ENCODE assay signal across 1 cellular context in the genomic region with DNA sequence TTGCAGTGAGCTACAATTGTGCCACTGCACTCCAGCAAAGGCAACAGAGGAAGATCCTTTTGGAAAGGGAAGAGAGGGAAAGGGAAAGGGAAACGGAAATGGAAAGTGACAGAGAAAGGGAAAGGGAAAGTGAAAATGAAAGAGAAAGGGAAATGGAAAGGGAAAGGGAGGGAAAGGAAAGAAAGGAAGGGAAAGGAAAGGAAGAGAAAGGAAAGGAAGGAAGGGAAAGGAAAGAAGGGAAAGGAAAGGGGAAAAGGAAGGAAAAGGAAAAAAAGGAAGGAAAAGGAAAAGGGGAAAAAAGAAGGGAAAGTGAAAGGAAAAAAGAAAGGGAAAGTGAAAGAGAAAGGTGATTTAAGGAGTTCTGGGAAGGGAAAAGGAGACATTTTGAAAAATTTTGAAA.
TF ChIP-seq lines count a peak whose summit lies in the region.

No MANE protein-coding gene starts in this region.

TF ChIP-seq in K562, 482 proteins besides CTCF, POLR2A, EP300 and RAD21 (continued from another document and continues in another):
- TF ChIP-seq PCBP2 (IDR thresholded peaks at IDR 0.05; ENCODE audit: low read depth, low read length, poor library complexity, severe bottlenecking) (no peak), TEAD4 (IDR thresholded peaks at IDR 0.05; ENCODE audit: low read length) (no peak), TEAD4 (CRISPR knock-in tag; IDR thresholded peaks at IDR 0.05; ENCODE audit: borderline replicate concordance) (no peak), KLF1 (tag; IDR thresholded peaks at IDR 0.05) (no peak), BDP1 (IDR thresholded peaks at IDR 0.05; ENCODE audit: insufficient read depth, insufficient read length) (no peak), PHB2 (IDR thresholded peaks at IDR 0.05; ENCODE audit: low read depth) (peak; percentile 91), RUNX1 (IDR thresholded peaks at IDR 0.05; ENCODE audit: low read depth) (no peak), YY1 (IDR thresholded peaks at IDR 0.05; ENCODE audit: borderline replicate concordance in 1 of 3, control insufficient read depth in 1 of 3, extremely low read depth in 1 of 3, insufficient read depth in 3 of 3, insufficient read length in 1 of 3, insufficient replicate concordance in 2 of 3, low read depth in 1 of 3, low read length in 2 of 3) (no peak), COPS2 (conservative IDR thresholded peaks at IDR 0.05) (no peak), PHB (CRISPR knock-in tag; IDR thresholded peaks at IDR 0.05) (no peak), KDM5B (IDR thresholded peaks at IDR 0.05; ENCODE audit: insufficient replicate concordance, low read depth, low read length) (no peak), TRIM28 (IDR thresholded peaks at IDR 0.05) (peak; percentile 57; the same call in 1 of the 2 replicates), ZNF408 (CRISPR knock-in tag; IDR thresholded peaks at IDR 0.05; ENCODE audit: low read depth) (no peak), U2AF2 (optimal IDR thresholded peaks at IDR 0.05; ENCODE audit: low read depth, low read length) (no peak), NR2F6 (CRISPR knock-in tag; IDR thresholded peaks at IDR 0.05) (no peak), FOXK2 (conservative IDR thresholded peaks at IDR 0.05 in 1 of 2, IDR thresholded peaks at IDR 0.05 in 1 of 2; ENCODE audit: low read depth in 2 of 2) (peak; percentile 92 to 93), TAF1 (IDR thresholded peaks at IDR 0.05; ENCODE audit: control insufficient read depth, extremely low read depth, insufficient read depth, low read length, severe bottlenecking) (no peak), GTF2F1 (IDR thresholded peaks at IDR 0.05; ENCODE audit: low read depth, low read length) (no peak), ATF1 (CRISPR knock-in tag; IDR thresholded peaks at IDR 0.05) (no peak), ATF1 (tag; IDR thresholded peaks at IDR 0.05) (no peak), RAD51 (IDR thresholded peaks at IDR 0.05; ENCODE audit: borderline replicate concordance, low read depth) (peak; percentile 31; the same call in 1 of the 2 replicates), IRF2 (CRISPR knock-in tag; IDR thresholded peaks at IDR 0.05) (peak; percentile 98), PHTF2 (CRISPR knock-in tag; IDR thresholded peaks at IDR 0.05) (no peak), ZNF584 (CRISPR knock-in tag; IDR thresholded peaks at IDR 0.05; ENCODE audit: low read depth) (no peak), LCOR (CRISPR knock-in tag; IDR thresholded peaks at IDR 0.05) (no peak), ZBTB1 (CRISPR knock-in tag; IDR thresholded peaks at IDR 0.05; ENCODE audit: borderline replicate concordance, low read depth) (no peak), SRF (CRISPR knock-in tag; IDR thresholded peaks at IDR 0.05) (no peak), ZNF561 (CRISPR knock-in tag; conservative IDR thresholded peaks at IDR 0.05) (no peak), EWSR1 (IDR thresholded peaks at IDR 0.05; ENCODE audit: borderline replicate concordance, low read depth, partially characterized antibody) (no peak)
- TF ChIP-seq, protein P1, sequence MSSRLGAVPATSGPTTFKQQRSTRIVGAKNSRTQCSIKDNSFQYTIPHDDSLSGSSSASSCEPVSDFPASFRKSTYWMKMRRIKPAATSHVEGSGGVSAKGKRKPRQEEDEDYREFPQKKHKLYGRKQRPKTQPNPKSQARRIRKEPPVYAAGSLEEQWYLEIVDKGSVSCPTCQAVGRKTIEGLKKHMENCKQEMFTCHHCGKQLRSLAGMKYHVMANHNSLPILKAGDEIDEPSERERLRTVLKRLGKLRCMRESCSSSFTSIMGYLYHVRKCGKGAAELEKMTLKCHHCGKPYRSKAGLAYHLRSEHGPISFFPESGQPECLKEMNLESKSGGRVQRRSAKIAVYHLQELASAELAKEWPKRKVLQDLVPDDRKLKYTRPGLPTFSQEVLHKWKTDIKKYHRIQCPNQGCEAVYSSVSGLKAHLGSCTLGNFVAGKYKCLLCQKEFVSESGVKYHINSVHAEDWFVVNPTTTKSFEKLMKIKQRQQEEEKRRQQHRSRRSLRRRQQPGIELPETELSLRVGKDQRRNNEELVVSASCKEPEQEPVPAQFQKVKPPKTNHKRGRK (tag; IDR thresholded peaks at IDR 0.05): peak; percentile 100
- TF ChIP-seq, protein P2, sequence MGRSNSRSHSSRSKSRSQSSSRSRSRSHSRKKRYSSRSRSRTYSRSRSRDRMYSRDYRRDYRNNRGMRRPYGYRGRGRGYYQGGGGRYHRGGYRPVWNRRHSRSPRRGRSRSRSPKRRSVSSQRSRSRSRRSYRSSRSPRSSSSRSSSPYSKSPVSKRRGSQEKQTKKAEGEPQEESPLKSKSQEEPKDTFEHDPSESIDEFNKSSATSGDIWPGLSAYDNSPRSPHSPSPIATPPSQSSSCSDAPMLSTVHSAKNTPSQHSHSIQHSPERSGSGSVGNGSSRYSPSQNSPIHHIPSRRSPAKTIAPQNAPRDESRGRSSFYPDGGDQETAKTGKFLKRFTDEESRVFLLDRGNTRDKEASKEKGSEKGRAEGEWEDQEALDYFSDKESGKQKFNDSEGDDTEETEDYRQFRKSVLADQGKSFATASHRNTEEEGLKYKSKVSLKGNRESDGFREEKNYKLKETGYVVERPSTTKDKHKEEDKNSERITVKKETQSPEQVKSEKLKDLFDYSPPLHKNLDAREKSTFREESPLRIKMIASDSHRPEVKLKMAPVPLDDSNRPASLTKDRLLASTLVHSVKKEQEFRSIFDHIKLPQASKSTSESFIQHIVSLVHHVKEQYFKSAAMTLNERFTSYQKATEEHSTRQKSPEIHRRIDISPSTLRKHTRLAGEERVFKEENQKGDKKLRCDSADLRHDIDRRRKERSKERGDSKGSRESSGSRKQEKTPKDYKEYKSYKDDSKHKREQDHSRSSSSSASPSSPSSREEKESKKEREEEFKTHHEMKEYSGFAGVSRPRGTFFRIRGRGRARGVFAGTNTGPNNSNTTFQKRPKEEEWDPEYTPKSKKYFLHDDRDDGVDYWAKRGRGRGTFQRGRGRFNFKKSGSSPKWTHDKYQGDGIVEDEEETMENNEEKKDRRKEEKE (IDR thresholded peaks at IDR 0.05; ENCODE audit: borderline replicate concordance in 1 of 2, control insufficient read depth in 1 of 2, low read depth in 2 of 2, low read length in 1 of 2): peak in 1 of 2 experiments; percentile 85; a peak in 2 of 4 replicates
- TF ChIP-seq, protein P3, sequence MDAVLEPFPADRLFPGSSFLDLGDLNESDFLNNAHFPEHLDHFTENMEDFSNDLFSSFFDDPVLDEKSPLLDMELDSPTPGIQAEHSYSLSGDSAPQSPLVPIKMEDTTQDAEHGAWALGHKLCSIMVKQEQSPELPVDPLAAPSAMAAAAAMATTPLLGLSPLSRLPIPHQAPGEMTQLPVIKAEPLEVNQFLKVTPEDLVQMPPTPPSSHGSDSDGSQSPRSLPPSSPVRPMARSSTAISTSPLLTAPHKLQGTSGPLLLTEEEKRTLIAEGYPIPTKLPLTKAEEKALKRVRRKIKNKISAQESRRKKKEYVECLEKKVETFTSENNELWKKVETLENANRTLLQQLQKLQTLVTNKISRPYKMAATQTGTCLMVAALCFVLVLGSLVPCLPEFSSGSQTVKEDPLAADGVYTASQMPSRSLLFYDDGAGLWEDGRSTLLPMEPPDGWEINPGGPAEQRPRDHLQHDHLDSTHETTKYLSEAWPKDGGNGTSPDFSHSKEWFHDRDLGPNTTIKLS (IDR thresholded peaks at IDR 0.05; ENCODE audit: borderline replicate concordance, low read depth): no peak
- TF ChIP-seq, protein P4, sequence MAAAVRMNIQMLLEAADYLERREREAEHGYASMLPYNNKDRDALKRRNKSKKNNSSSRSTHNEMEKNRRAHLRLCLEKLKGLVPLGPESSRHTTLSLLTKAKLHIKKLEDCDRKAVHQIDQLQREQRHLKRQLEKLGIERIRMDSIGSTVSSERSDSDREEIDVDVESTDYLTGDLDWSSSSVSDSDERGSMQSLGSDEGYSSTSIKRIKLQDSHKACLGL (CRISPR knock-in tag; IDR thresholded peaks at IDR 0.05; ENCODE audit: borderline replicate concordance, poor library complexity, severe bottlenecking): no peak
- TF ChIP-seq, protein P5, sequence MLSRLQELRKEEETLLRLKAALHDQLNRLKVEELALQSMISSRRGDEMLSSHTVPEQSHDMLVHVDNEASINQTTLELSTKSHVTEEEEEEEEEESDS (CRISPR knock-in tag; IDR thresholded peaks at IDR 0.05): no peak
- TF ChIP-seq, protein P6, sequence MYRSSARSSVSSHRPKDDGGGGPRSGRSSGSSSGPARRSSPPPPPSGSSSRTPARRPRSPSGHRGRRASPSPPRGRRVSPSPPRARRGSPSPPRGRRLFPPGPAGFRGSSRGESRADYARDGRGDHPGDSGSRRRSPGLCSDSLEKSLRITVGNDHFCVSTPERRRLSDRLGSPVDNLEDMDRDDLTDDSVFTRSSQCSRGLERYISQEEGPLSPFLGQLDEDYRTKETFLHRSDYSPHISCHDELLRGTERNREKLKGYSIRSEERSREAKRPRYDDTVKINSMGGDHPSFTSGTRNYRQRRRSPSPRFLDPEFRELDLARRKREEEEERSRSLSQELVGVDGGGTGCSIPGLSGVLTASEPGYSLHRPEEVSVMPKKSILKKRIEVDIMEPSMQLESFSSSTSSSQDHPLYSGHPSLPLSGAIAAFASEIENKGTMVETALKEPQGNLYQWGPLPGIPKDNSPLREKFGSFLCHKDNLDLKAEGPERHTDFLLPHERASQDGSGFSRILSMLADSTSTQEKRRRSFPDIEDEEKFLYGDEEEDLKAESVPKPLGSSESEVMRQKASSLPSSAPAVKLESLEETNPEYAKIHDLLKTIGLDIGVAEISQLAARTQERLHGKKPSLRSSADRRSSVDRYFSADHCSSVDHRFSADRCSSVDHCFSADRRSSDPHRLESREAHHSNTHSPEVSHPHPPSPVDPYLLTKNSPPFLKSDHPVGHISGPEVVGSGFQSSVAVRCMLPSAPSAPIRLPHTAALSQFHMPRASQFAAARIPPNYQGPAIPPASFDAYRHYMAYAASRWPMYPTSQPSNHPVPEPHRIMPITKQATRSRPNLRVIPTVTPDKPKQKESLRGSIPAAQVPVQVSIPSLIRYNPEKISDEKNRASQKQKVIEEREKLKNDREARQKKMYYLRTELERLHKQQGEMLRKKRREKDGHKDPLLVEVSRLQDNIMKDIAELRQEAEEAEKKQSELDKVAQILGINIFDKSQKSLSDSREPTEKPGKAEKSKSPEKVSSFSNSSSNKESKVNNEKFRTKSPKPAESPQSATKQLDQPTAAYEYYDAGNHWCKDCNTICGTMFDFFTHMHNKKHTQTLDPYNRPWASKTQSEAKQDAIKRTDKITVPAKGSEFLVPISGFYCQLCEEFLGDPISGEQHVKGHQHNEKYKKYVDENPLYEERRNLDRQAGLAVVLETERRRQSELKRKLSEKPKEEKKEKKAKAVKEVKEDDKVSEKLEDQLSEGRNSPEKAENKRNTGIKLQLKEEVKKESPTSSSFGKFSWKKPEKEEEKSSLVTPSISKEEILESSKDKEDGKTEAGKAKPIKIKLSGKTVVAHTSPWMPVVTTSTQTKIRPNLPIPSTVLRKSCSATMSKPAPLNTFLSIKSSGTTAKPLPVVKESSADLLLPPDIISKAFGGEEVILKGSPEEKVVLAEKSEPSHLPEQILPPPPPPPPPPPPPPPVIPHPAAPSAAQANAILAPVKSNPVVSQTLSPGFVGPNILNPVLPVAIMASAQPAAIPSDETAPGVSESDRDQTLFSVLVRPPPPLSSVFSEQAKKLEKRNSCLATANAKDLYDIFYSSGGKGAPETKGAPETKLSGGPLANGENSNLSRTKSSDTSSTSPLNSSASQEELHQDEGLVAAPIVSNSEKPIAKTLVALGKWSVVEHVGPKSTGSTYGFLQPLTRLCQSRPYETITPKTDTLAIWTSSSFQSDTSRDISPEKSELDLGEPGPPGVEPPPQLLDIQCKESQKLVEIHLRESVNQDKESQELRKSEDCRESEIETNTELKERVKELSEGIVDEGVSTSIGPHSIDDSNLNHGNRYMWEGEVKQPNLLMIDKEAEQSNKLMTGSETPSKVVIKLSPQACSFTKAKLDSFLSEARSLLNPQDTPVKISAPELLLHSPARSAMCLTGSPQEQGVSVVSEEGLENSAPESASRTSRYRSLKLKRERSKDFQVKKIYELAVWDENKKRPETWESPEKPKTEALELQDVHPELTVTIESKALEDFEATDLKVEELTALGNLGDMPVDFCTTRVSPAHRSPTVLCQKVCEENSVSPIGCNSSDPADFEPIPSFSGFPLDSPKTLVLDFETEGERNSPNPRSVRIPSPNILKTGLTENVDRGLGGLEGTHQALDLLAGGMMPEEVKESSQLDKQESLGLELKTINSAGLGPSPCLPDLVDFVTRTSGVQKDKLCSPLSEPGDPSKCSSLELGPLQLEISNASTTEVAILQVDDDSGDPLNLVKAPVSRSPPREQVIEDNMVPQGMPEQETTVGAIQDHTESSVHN (IDR thresholded peaks at IDR 0.05; ENCODE audit: borderline replicate concordance in 1 of 2, low read depth in 1 of 2): peak in 1 of 2 experiments; percentile 100; a peak in 3 of 4 replicates
- TF ChIP-seq, protein P7, sequence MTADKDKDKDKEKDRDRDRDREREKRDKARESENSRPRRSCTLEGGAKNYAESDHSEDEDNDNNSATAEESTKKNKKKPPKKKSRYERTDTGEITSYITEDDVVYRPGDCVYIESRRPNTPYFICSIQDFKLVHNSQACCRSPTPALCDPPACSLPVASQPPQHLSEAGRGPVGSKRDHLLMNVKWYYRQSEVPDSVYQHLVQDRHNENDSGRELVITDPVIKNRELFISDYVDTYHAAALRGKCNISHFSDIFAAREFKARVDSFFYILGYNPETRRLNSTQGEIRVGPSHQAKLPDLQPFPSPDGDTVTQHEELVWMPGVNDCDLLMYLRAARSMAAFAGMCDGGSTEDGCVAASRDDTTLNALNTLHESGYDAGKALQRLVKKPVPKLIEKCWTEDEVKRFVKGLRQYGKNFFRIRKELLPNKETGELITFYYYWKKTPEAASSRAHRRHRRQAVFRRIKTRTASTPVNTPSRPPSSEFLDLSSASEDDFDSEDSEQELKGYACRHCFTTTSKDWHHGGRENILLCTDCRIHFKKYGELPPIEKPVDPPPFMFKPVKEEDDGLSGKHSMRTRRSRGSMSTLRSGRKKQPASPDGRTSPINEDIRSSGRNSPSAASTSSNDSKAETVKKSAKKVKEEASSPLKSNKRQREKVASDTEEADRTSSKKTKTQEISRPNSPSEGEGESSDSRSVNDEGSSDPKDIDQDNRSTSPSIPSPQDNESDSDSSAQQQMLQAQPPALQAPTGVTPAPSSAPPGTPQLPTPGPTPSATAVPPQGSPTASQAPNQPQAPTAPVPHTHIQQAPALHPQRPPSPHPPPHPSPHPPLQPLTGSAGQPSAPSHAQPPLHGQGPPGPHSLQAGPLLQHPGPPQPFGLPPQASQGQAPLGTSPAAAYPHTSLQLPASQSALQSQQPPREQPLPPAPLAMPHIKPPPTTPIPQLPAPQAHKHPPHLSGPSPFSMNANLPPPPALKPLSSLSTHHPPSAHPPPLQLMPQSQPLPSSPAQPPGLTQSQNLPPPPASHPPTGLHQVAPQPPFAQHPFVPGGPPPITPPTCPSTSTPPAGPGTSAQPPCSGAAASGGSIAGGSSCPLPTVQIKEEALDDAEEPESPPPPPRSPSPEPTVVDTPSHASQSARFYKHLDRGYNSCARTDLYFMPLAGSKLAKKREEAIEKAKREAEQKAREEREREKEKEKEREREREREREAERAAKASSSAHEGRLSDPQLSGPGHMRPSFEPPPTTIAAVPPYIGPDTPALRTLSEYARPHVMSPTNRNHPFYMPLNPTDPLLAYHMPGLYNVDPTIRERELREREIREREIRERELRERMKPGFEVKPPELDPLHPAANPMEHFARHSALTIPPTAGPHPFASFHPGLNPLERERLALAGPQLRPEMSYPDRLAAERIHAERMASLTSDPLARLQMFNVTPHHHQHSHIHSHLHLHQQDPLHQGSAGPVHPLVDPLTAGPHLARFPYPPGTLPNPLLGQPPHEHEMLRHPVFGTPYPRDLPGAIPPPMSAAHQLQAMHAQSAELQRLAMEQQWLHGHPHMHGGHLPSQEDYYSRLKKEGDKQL (CRISPR knock-in tag; IDR thresholded peaks at IDR 0.05; ENCODE audit: borderline replicate concordance): 0 out of 2 replicates have a peak, but pooled peaks have one; percentile 71
